8 cellular contexts compared by ENCODE assay signal in genomic region chr15:56733131-56734012, GRCh38. TPM values are rescaled to one million over a fixed set of nuclear protein-coding genes. Genes with fewer than 3 reads are reported as not detected.
DNase-seq lines count a peak whose midpoint lies in the region; ATAC-seq lines count a peak whose summit lies in the region.

TSS of gene ZNF280D (minus strand) at chr15:56733509. CDS start at chr15:56707109, 26,400 bp downstream.

- POLR2A ChIA-PET in activated CD8-positive, alpha-beta T cell treated with anti-CD3 and anti-CD28 coated beads, Interleukin-2, amount 10 ng/mL, durations not matched to agents 7 days and 5 days (lab: Charles Lee), result interaction anchor here (0.6 to 1.3 kb wide), 5 partner anchors 9 to 265 kb away, joined by 3 to 6 read pairs (median 3); partner anchors contain the start of gene TCF12

- H3K27me3 ChIP-seq in BLaER1 treated with 17β-estradiol and CSF1 and Interleukin-3, amounts not matched to agents 10 nM and 100 nM, result no peaks in the 10 kb centered on the region; a peak in 1 of 22 replicates
- H3K27me3 ChIP-seq in ectodermal cell (ENCODE audit: control insufficient read depth, insufficient read depth, low read length, poor library complexity, severe bottlenecking), result no peaks in the 10 kb centered on the region

- ATAC-seq in GM19372 (IDR thresholded peaks at IDR 0.05; ENCODE audit: low read depth, unreplicated experiment) (peak; percentile 70), HG03558 (IDR thresholded peaks at IDR 0.05; ENCODE audit: extremely low read depth, unreplicated experiment) (peak; percentile 47)
- peak; percentile 91 for ATAC-seq in activated CD8-positive, alpha-beta T cell treated with anti-CD3 and anti-CD28 coated beads, Interleukin-2, amount 10 ng/mL, durations not matched to agents 7 days and 5 days

- H3K4me1 ChIP-seq in BLaER1 treated with 17β-estradiol and CSF1 and Interleukin-3, amounts not matched to agents 10 nM and 100 nM, result peaks cover 13 to 43% (median 19%) of the 10 kb centered on the region in 10 experiments
- peaks cover 7% of the 10 kb centered on the region for H3K4me1 ChIP-seq in ectodermal cell (ENCODE audit: control insufficient read depth, insufficient read depth, low read length)

- 54 to 55% methylated on average over 101 of the region's 101 CpGs for WGBS in ectodermal cell, 2 experiments

- peaks cover 21% of the 10 kb centered on the region for H3K4me1 Mint-ChIP-seq in activated CD8-positive, alpha-beta T cell treated with anti-CD3 and anti-CD28 coated beads, Interleukin-2, amount 10 ng/mL, durations not matched to agents 7 days and 5 days (ENCODE audit: low read depth)

- peak within 1 kb of the TSS; percentile 82 to 92 (median 88) for H3K9ac ChIP-seq in BLaER1 treated with 17β-estradiol and CSF1 and Interleukin-3, amounts not matched to agents 10 nM and 100 nM

- peak within 1 kb of the TSS; percentile 93 for H3K27ac Mint-ChIP-seq in activated CD8-positive, alpha-beta T cell treated with anti-CD3 and anti-CD28 coated beads, Interleukin-2, amount 10 ng/mL, durations not matched to agents 7 days and 5 days

- H3K4me3 ChIP-seq in BLaER1 treated with 17β-estradiol and CSF1 and Interleukin-3, amounts not matched to agents 10 nM and 100 nM, result peak within 1 kb of the TSS; percentile 52 to 75 (median 66)
- H3K4me3 ChIP-seq in ectodermal cell (ENCODE audit: insufficient read depth, low read depth, low read length), result peak within 1 kb of the TSS; percentile 45

- CTCF ChIA-PET in activated CD8-positive, alpha-beta T cell treated with anti-CD3 and anti-CD28 coated beads, Interleukin-2, amount 10 ng/mL, durations not matched to agents 7 days and 5 days (lab: Charles Lee), result interaction anchor here (1.1 kb wide), 1 partner anchor 10 kb away, joined by 3 read pairs; no protein-coding TSS in a partner anchor

- H3K4me3 Mint-ChIP-seq in activated CD8-positive, alpha-beta T cell treated with anti-CD3 and anti-CD28 coated beads, Interleukin-2, amount 10 ng/mL, durations not matched to agents 7 days and 5 days, result peak within 1 kb of the TSS; percentile 94

- peaks cover 0 to 4% (median 0%) of the 10 kb centered on the region in 11 experiments; a peak in 2 of 22 replicates for H3K36me3 ChIP-seq in BLaER1 treated with 17β-estradiol and CSF1 and Interleukin-3, amounts not matched to agents 10 nM and 100 nM
- H3K36me3 ChIP-seq in ectodermal cell (ENCODE audit: control insufficient read depth, insufficient read depth, low read length), result no peaks in the 10 kb centered on the region

- H3K27me3 Mint-ChIP-seq in activated CD8-positive, alpha-beta T cell treated with anti-CD3 and anti-CD28 coated beads, Interleukin-2, amount 10 ng/mL, durations not matched to agents 7 days and 5 days (ENCODE audit: low read depth), result peaks cover 6% of the 10 kb centered on the region

- peaks cover 0 to 15% (median 12%) of the 10 kb centered on the region in 11 experiments; a peak in 18 of 22 replicates for H3K9me3 ChIP-seq in BLaER1 treated with 17β-estradiol and CSF1 and Interleukin-3, amounts not matched to agents 10 nM and 100 nM (replicated peaks in 1 of 11)
- H3K9me3 ChIP-seq in ectodermal cell (ENCODE audit: control insufficient read depth, low read length), result no peaks in the 10 kb centered on the region

- no peaks in the 10 kb centered on the region for H3K9me3 Mint-ChIP-seq in activated CD8-positive, alpha-beta T cell treated with anti-CD3 and anti-CD28 coated beads, Interleukin-2, amount 10 ng/mL, durations not matched to agents 7 days and 5 days (ENCODE audit: insufficient read depth)

- DNase-seq in NCI-H748 treated with DMSO at 0.1 percent for 48 hours (lab: John Stamatoyannopoulos, UW) (peak; percentile 37), medulla oblongata (ENCODE audit: extremely low spot score) (peak; percentile 83)
- DNase-seq in activated CD8-positive, alpha-beta T cell treated with anti-CD3 and anti-CD28 coated beads, Interleukin-2, amount 10 ng/mL, durations not matched to agents 7 days and 5 days, result peak; percentile 85
- DNase-seq in stimulated activated CD8-positive, alpha-beta memory T cell treated with anti-CD3 and anti-CD28 coated beads, Interleukin-12 subunit alpha, Interleukin-12 subunit beta, amount 100 ng/mL, for 1 hour (ENCODE audit: low read depth), result peak; percentile 52

- peak within 1 kb of the TSS; percentile 76 to 92 (median 87) for H3K4me2 ChIP-seq in BLaER1 treated with 17β-estradiol and CSF1 and Interleukin-3, amounts not matched to agents 10 nM and 100 nM

- peaks cover 16% of the 10 kb centered on the region for H3K36me3 Mint-ChIP-seq in activated CD8-positive, alpha-beta T cell treated with anti-CD3 and anti-CD28 coated beads, Interleukin-2, amount 10 ng/mL, durations not matched to agents 7 days and 5 days (ENCODE audit: low read depth)

- peak within 1 kb of the TSS; percentile 87 to 92 (median 90) for H3K27ac ChIP-seq in BLaER1 treated with 17β-estradiol and CSF1 and Interleukin-3, amounts not matched to agents 10 nM and 100 nM
- H3K27ac ChIP-seq in ectodermal cell (ENCODE audit: insufficient read depth, low read depth, low read length, poor library complexity, severe bottlenecking), result peak within 1 kb of the TSS; percentile 88

- H4K20me1 ChIP-seq in BLaER1 treated with 17β-estradiol and CSF1 and Interleukin-3, amounts not matched to agents 10 nM and 100 nM, result no peaks in the 10 kb centered on the region

RNA-seq across cellular contexts. Expression of gene ZNF280D, which starts in this region (rescaled TPM):
- total RNA-seq in activated CD8-positive, alpha-beta T cell treated with anti-CD3 and anti-CD28 coated beads, Interleukin-2, amount 10 ng/mL, durations not matched to agents 7 days and 5 days, result 10 to 100 TPM; 17.5 to 21.0 TPM
- 14.2 TPM for polyA plus RNA-seq in ectodermal cell (2013, experiment 1 of 4)
- polyA plus RNA-seq in ectodermal cell (2013, experiment 2 of 4), result 15.1 TPM
- polyA plus RNA-seq in ectodermal cell (2013, experiment 3 of 4), result 15.8 TPM
- polyA plus RNA-seq in ectodermal cell (2013, experiment 4 of 4), result 18.7 TPM

Comparison
In these comparisons a context has a peak if more than half of its experiments do, and no peak if none do; other contexts are left out.
1. Peak in every context shown above with its lines: DNase-seq, ATAC-seq, H3K4me3 ChIP-seq and H3K27ac ChIP-seq.